ENCODE assay signal across 8 cellular contexts in the genomic region with DNA sequence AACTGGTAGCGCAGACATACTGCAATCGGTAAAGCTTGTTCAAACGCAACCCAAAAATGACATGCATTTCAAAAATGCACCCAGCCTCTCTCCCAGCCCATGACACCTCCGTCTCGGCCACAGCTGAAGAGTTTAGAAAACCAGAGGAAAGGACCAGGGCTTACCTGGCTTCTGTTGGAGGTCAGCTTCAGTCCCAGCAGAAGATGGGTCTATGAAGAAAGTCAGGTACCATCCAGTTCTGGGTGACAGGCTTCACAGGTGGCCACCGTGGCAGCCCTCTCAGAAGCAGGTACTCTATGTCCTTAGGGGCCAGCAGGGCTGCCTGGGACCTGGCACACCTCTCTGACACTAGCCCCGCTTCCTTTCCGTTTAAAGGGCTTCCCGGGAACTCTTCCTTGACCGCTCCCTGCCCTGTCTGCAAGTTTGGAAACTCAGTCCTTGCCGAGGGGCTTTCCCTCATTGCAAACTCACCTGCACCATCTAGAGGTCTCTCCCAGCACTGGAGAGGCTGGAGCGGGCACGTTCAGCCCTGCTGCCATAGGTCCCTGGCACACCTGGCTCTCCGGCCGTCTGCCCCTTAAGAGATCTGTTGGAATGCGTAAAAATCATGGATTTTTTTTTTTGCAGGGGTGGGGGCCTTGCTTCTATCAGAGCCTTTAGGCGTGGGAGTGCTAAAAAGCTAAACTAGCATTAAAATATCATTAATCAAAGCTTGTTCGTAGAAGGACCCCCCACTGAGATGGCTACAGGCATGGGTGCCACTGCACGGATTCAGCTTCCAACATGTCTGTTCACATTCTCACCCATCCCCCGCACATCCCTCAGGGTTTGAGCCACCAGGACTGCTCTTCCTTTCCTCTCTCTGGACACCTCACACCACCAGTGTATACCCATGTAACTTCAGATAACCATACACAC. TPM values are rescaled to one million over a fixed set of nuclear protein-coding genes. Genes with fewer than 3 reads are reported as not detected.
A peak's percentile ranks its signal among the peaks of the same experiment; 100 is the strongest.
DNase-seq lines count a peak whose midpoint lies in the region; ATAC-seq and TF ChIP-seq lines count a peak whose summit lies in the region.

A gene (minus strand): TSS at position 425 of the 918 bp plus-strand sequence. CDS start 58,206 bp downstream, outside the sequence.

- H3K4me1 ChIP-seq in Loucy (ENCODE audit: insufficient read depth, low read length, poor library complexity, severe bottlenecking) (peaks cover 19% of the 10 kb centered on the region), lower lobe of right lung (no peaks in the 10 kb centered on the region), thoracic aorta (ENCODE audit: control insufficient read depth in 1 of 2, low read depth in 2 of 2) (peaks cover 0 to 9% of the 10 kb centered on the region in 2 donors)

- peaks cover 40% of the 10 kb centered on the region for H3K27me3 Mint-ChIP-seq in chondrocyte (ENCODE audit: low read depth)

- peaks cover 12% of the 10 kb centered on the region for H3K4me1 Mint-ChIP-seq in chondrocyte (ENCODE audit: low read depth)

- H4K20me1 ChIP-seq in Loucy (ENCODE audit: insufficient read depth, low read length, poor library complexity, severe bottlenecking) = no peaks in the 10 kb centered on the region

- H3K36me3 Mint-ChIP-seq in chondrocyte (ENCODE audit: low read depth) = peaks cover 3% of the 10 kb centered on the region

- H3K27me3 ChIP-seq in Loucy (ENCODE audit: insufficient read depth, low read length, poor library complexity, severe bottlenecking) = no peaks in the 10 kb centered on the region
- H3K27me3 ChIP-seq in lower lobe of right lung (ENCODE audit: low read depth) = peaks cover 13% of the 10 kb centered on the region
- H3K27me3 ChIP-seq in thoracic aorta (replicated peaks; ENCODE audit: insufficient read depth) = no peaks in the 10 kb centered on the region

- H3K79me2 ChIP-seq in Loucy (ENCODE audit: insufficient read depth, low read length) = no peaks in the 10 kb centered on the region

- H3K9ac ChIP-seq in Loucy (ENCODE audit: low read depth, low read length, poor library complexity, severe bottlenecking) = no peak within 1 kb of the TSS

- no peak within 1 kb of the TSS for H3K4me2 ChIP-seq in Loucy (ENCODE audit: low read depth, low read length, poor library complexity, severe bottlenecking)

- H3K9me3 Mint-ChIP-seq in chondrocyte (ENCODE audit: low read depth) = no peaks in the 10 kb centered on the region

- no peak within 1 kb of the TSS for H3K4me3 ChIP-seq in Loucy (ENCODE audit: low read length, poor library complexity, severe bottlenecking)
- H3K4me3 ChIP-seq in lower lobe of right lung = peak within 1 kb of the TSS; percentile 23
- no peak within 1 kb of the TSS for H3K4me3 ChIP-seq in thoracic aorta

- intact Hi-C loops in lower lobe of right lung (cut with DNase I) = no loop called here

- no peaks in the 10 kb centered on the region for H3K36me3 ChIP-seq in Loucy (ENCODE audit: insufficient read depth, low read length)
- no peaks in the 10 kb centered on the region for H3K36me3 ChIP-seq in lower lobe of right lung
- H3K36me3 ChIP-seq in thoracic aorta = no peaks in the 10 kb centered on the region

- H3K27ac Mint-ChIP-seq in chondrocyte (ENCODE audit: unreplicated experiment) = no peak within 1 kb of the TSS

- no peaks in the 10 kb centered on the region for H3K9me2 ChIP-seq in Loucy (replicated peaks; ENCODE audit: low read depth, low read length)

- peak; percentile 74 for TF ChIP-seq CTCF in Loucy (conservative IDR thresholded peaks at IDR 0.05; ENCODE audit: low read length)
- peak; percentile 77 for TF ChIP-seq CTCF in chondrocyte (IDR thresholded peaks at IDR 0.05)
- TF ChIP-seq CTCF in lower lobe of right lung (IDR thresholded peaks at IDR 0.05) = peak; percentile 51
- TF ChIP-seq CTCF in thoracic aorta (IDR thresholded peaks at IDR 0.05) = peak; percentile 28

- no peak within 1 kb of the TSS for H3K27ac ChIP-seq in lower lobe of right lung
- no peak within 1 kb of the TSS for H3K27ac ChIP-seq in thoracic aorta

- no peaks in the 10 kb centered on the region for H3F3A ChIP-seq in Loucy (ENCODE audit: low read depth)

- peak; percentile 58 to 71 for ATAC-seq in activated CD4-positive, CD25-positive, alpha-beta regulatory T cell treated with anti-CD3 and anti-CD28 coated beads, Interleukin-2, amount 50 U/mL, for 24 hours
- ATAC-seq in lower lobe of right lung (peak; percentile 88 to 95), thoracic aorta (ENCODE audit: insufficient number of reproducible peaks, low FRiP score, low read depth) (no peak), HG03457 (IDR thresholded peaks at IDR 0.05; ENCODE audit: unreplicated experiment) (no peak)

- H3K9me3 ChIP-seq in Loucy (ENCODE audit: insufficient read depth, low read depth, low read length) (no peaks in the 10 kb centered on the region), lower lobe of right lung (no peaks in the 10 kb centered on the region), thoracic aorta (no peaks in the 10 kb centered on the region)

- no peak within 1 kb of the TSS for H2AFZ ChIP-seq in Loucy (ENCODE audit: low read length)

- H3K4me3 Mint-ChIP-seq in chondrocyte (ENCODE audit: unreplicated experiment) = no peak within 1 kb of the TSS

- DNase-seq in DMS53 treated with DMSO at 0.1 percent for 48 hours (lab: John Stamatoyannopoulos, UW; ENCODE audit: unreplicated experiment) (peak; percentile 39), chondrocyte (ENCODE audit: low spot score) (no peak), lower lobe of right lung (no peak), thoracic aorta (ENCODE audit: low spot score) (no peak), epidermal melanocyte (ENCODE audit: insufficient read length, low spot score) (no peak)

RNA-seq across cellular contexts. Expression of the gene that starts here (rescaled TPM):
- total RNA-seq in chondrocyte (not detected in 3 replicates), lower lobe of right lung (0.12 TPM), thoracic aorta (not detected)

Comparison
In these comparisons a context has a peak if more than half of its experiments do, and no peak if none do; other contexts are left out.
1. Peak in ATAC-seq and H3K4me3 ChIP-seq in lower lobe of right lung; RNA of the gene not detected or under 1 TPM.
2. ATAC-seq: peak in activated CD4-positive, CD25-positive, alpha-beta regulatory T cell treated with anti-CD3 and anti-CD28 coated beads, Interleukin-2, amount 50 U/mL, for 24 hours (2 of 2); none in thoracic aorta (single experiment) and HG03457 (single experiment).
3. Peak in every context shown above with its lines, with median percentiles within 50 percentile points of each other: CTCF ChIP-seq.